In the genomic region with DNA sequence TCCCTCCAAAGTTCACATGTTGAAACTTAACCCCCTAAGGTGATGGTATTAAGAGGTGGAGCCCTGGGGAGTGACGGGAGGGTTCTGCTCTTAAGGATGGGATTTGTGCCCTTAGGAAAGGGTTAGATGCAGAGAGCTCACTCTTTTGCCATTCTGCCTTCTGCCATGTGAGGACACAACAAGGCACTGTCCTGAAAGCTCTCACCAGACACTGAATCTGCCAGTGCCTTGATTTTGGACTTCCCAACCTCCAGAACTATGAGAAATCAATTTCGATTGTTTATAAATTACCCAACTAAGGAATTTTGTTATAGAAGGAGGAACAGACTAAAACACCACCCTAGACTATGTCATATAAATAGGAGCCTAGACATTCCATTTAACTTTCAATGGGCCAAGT, we compare ENCODE assay signal across 17 cellular contexts.
"Had no signal": no experiment of that assay in that cellular context is flagged by ENCODE, and none has a peak within 500 bp of the region (broad histone marks: within the 10 kb centered on the region; RNA-seq: fewer than 3 reads in every experiment).

No MANE protein-coding gene starts in this region.

- H3K36me3 ChIP-seq: transverse colon had no signal

- H3K27ac ChIP-seq: foreskin keratinocyte had no signal

- H3K27me3 Mint-ChIP-seq: activated T-helper 17 cell treated with anti-CD3 and anti-CD28 coated beads, Interleukin-2, amount 50 U/mL, for 72 hours had no signal

- H3K9me3 ChIP-seq: transverse colon had no signal

- DNase-seq: activated CD4-positive, alpha-beta T cell treated with anti-CD3 and anti-CD28 coated beads for 1 hour; activated CD4-positive, alpha-beta T cell treated with anti-CD3 and anti-CD28 coated beads, Interleukin-2, amount 50 U/mL, for 4 hours; activated naive CD4-positive, alpha-beta T cell treated with anti-CD3 and anti-CD28 coated beads, Interleukin-2, amount 50 U/mL, for 16 hours; activated T-cell treated with anti-CD3 and anti-CD28 coated beads for 4 hours; glutamatergic neuron; midbrain; stimulated activated CD4-positive, alpha-beta T cell treated with anti-CD3 and anti-CD28 coated beads, Interleukin-12 subunit alpha, Interleukin-12 subunit beta, amount 100 ng/mL, for 4 hours; stimulated activated CD4-positive, alpha-beta T cell treated with anti-CD3 and anti-CD28 coated beads, Interleukin-2, amount 100 ng/mL, for 24 hours; T-helper 1 cell; T1000 had no signal

- H3K27me3 ChIP-seq: foreskin keratinocyte, transverse colon had no signal

- H3K4me3 Mint-ChIP-seq: activated T-helper 17 cell treated with anti-CD3 and anti-CD28 coated beads, Interleukin-2, amount 50 U/mL, for 72 hours; neural crest cell had no signal

- H3K4me3 ChIP-seq: lung, transverse colon had no signal

- H3K27ac Mint-ChIP-seq: activated T-helper 17 cell treated with anti-CD3 and anti-CD28 coated beads, Interleukin-2, amount 50 U/mL, for 72 hours had no signal

- ATAC-seq: activated T-helper 17 cell treated with anti-CD3 and anti-CD28 coated beads, Interleukin-2, amount 50 U/mL, for 72 hours had no signal

- H3K4me1 ChIP-seq: foreskin keratinocyte had no signal

- FAIRE-seq: astrocyte, colon had no signal
